Comparison of ENCODE assay signal across 13 cellular contexts in genomic region chr1:202627841-202628565, GRCh38.
DNase-seq lines count a peak whose midpoint lies in the region; ATAC-seq and TF ChIP-seq lines count a peak whose summit lies in the region.
"Had no signal": no experiment of that assay in that cellular context is flagged by ENCODE, and none has a peak within 500 bp of the region (broad histone marks: within the 10 kb centered on the region; RNA-seq: fewer than 3 reads in every experiment).

No MANE protein-coding gene starts in this region.

- POLR2A ChIA-PET in naive thymus-derived CD8-positive, alpha-beta T cell (lab: Charles Lee), result no interaction called here

- no peak overlapping the region for H3K27ac ChIP-seq in right atrium auricular region
- H3K27ac ChIP-seq: C4-2B, PC-9, RWPE1 had no signal

- H3K36me3 Mint-ChIP-seq in T-helper 17 cell (ENCODE audit: low read depth), result no peaks in the 10 kb centered on the region
- H3K36me3 Mint-ChIP-seq in naive thymus-derived CD8-positive, alpha-beta T cell, result no peaks in the 10 kb centered on the region
- no peaks in the 10 kb centered on the region for H3K36me3 Mint-ChIP-seq in activated T-helper 2 cell treated with anti-CD3 and anti-CD28 coated beads, Interferon-gamma antibody, Interleukin-2, Interleukin-4, amounts not matched to agents 10 μg/mL and 5 μg/mL and 100 μg/mL, durations not matched to agents 14 hours and 24 hours and 36 hours (ENCODE audit: low read depth)

- H3K9me3 ChIP-seq in right atrium auricular region, result no peaks in the 10 kb centered on the region
- no peaks in the 10 kb centered on the region for H3K9me3 ChIP-seq in T-helper 17 cell (ENCODE audit: control insufficient read depth, low read length, poor library complexity, severe bottlenecking)

- H3K9me3 Mint-ChIP-seq in naive thymus-derived CD8-positive, alpha-beta T cell, result no peaks in the 10 kb centered on the region
- H3K9me3 Mint-ChIP-seq in activated T-helper 2 cell treated with anti-CD3 and anti-CD28 coated beads, Interferon-gamma antibody, Interleukin-2, Interleukin-4, amounts not matched to agents 10 μg/mL and 5 μg/mL and 100 μg/mL, durations not matched to agents 14 hours and 24 hours and 36 hours, result no peaks in the 10 kb centered on the region

- DNase-seq in cardiac septum (ENCODE audit: low spot score), result peak; percentile 38
- no peak for DNase-seq in right atrium auricular region (ENCODE audit: low spot score)
- DNase-seq in T-helper 17 cell, result no peak
- DNase-seq in naive thymus-derived CD8-positive, alpha-beta T cell, result peak in 1 of 10 donors; percentile 52
- DNase-seq in NCI-H748 treated with DMSO at 0.1 percent for 48 hours (lab: John Stamatoyannopoulos, UW), result no peak
- DNase-seq in activated T-helper 2 cell treated with anti-CD3 and anti-CD28 coated beads, Interferon-gamma antibody, Interleukin-2, Interleukin-4, amounts not matched to agents 10 μg/mL and 5 μg/mL and 100 μg/mL, durations not matched to agents 14 hours and 24 hours and 36 hours (ENCODE audit: low spot score), result no peak
- DNase-seq: NCI-H2227 treated with DMSO at 0.1 percent for 48 hours, NCI-H510A treated with DMSO at 0.1 percent for 48 hours, PC-9 had no signal

- ATAC-seq in T-helper 17 cell (no peak), GM18505 (IDR thresholded peaks at IDR 0.05; ENCODE audit: unreplicated experiment) (no peak)
- ATAC-seq in naive thymus-derived CD8-positive, alpha-beta T cell, result no peak
- ATAC-seq: K562 had no signal

- no peak for TF ChIP-seq POLR2A in GM18505 (IDR thresholded peaks at IDR 0.05; ENCODE audit: borderline replicate concordance, extremely low read depth, insufficient read depth, insufficient read length)

- intact Hi-C loops in cardiac septum (cut with DNase I), result no loop called here
- intact Hi-C loops in activated T-helper 2 cell treated with anti-CD3 and anti-CD28 coated beads, Interferon-gamma antibody, Interleukin-2, Interleukin-4, amounts not matched to agents 10 μg/mL and 5 μg/mL and 100 μg/mL, durations not matched to agents 14 hours and 24 hours and 36 hours (cut with micrococcal nuclease), result no loop called here

- H3K4me3 ChIP-seq in right atrium auricular region, result no peak overlapping the region
- H3K4me3 ChIP-seq: K562, PC-9 had no signal

- peaks cover 16% of the 10 kb centered on the region for H3K27me3 Mint-ChIP-seq in T-helper 17 cell
- peaks cover 5 to 42% (median 24%) of the 10 kb centered on the region in 5 donors for H3K27me3 Mint-ChIP-seq in naive thymus-derived CD8-positive, alpha-beta T cell
- H3K27me3 Mint-ChIP-seq in activated T-helper 2 cell treated with anti-CD3 and anti-CD28 coated beads, Interferon-gamma antibody, Interleukin-2, Interleukin-4, amounts not matched to agents 10 μg/mL and 5 μg/mL and 100 μg/mL, durations not matched to agents 14 hours and 24 hours and 36 hours (ENCODE audit: low read depth), result peaks cover 20% of the 10 kb centered on the region

- peaks cover 0 to 18% of the 10 kb centered on the region in 2 donors for H3K4me1 ChIP-seq in right atrium auricular region

- TF ChIP-seq CTCF in right atrium auricular region (IDR thresholded peaks at IDR 0.05), result no peak

- H3K4me3 Mint-ChIP-seq in T-helper 17 cell, result peak overlapping the region; percentile 76
- H3K4me3 Mint-ChIP-seq in naive thymus-derived CD8-positive, alpha-beta T cell, result peak overlapping the region in 6 of 10 donors; percentile 11 to 84 (median 47)
- no peak overlapping the region for H3K4me3 Mint-ChIP-seq in activated T-helper 2 cell treated with anti-CD3 and anti-CD28 coated beads, Interferon-gamma antibody, Interleukin-2, Interleukin-4, amounts not matched to agents 10 μg/mL and 5 μg/mL and 100 μg/mL, durations not matched to agents 14 hours and 24 hours and 36 hours (ENCODE audit: low read depth)

- H3K27ac Mint-ChIP-seq in T-helper 17 cell, result no peak overlapping the region
- H3K27ac Mint-ChIP-seq in naive thymus-derived CD8-positive, alpha-beta T cell, result no peak overlapping the region
- H3K27ac Mint-ChIP-seq in activated T-helper 2 cell treated with anti-CD3 and anti-CD28 coated beads, Interferon-gamma antibody, Interleukin-2, Interleukin-4, amounts not matched to agents 10 μg/mL and 5 μg/mL and 100 μg/mL, durations not matched to agents 14 hours and 24 hours and 36 hours, result no peak overlapping the region

- no peaks in the 10 kb centered on the region for H3K36me3 ChIP-seq in right atrium auricular region

- H3K4me1 Mint-ChIP-seq in T-helper 17 cell, result peaks cover 41% of the 10 kb centered on the region
- peaks cover 25 to 57% (median 46%) of the 10 kb centered on the region in 4 donors for H3K4me1 Mint-ChIP-seq in naive thymus-derived CD8-positive, alpha-beta T cell
- H3K4me1 Mint-ChIP-seq in activated T-helper 2 cell treated with anti-CD3 and anti-CD28 coated beads, Interferon-gamma antibody, Interleukin-2, Interleukin-4, amounts not matched to agents 10 μg/mL and 5 μg/mL and 100 μg/mL, durations not matched to agents 14 hours and 24 hours and 36 hours (ENCODE audit: low read depth), result peaks cover 14% of the 10 kb centered on the region

- H3K27me3 ChIP-seq in right atrium auricular region, result no peaks in the 10 kb centered on the region
